In genomic region chr1:153670859-153671622, GRCh38 we compare ENCODE assay signal across 8 cellular contexts. TPM values are rescaled to one million over a fixed set of nuclear protein-coding genes. Genes with fewer than 3 reads are reported as not detected.
DNase-seq lines count a peak whose midpoint lies in the region; ATAC-seq, FAIRE-seq and TF ChIP-seq lines count a peak whose summit lies in the region.

ILF2 (minus strand) TSS chr1:153670993; CDS start chr1:153670922, 71 bp downstream.

- H3K27me3 Mint-ChIP-seq in Calu3 (ENCODE audit: unreplicated experiment): no peaks in the 10 kb centered on the region
- H3K27me3 Mint-ChIP-seq in activated CD8-positive, alpha-beta memory T cell treated with anti-CD3 and anti-CD28 coated beads, Interleukin-2, amount 10 ng/mL, durations not matched to agents 7 days and 5 days: no peaks in the 10 kb centered on the region

- H3K36me3 Mint-ChIP-seq in Calu3 (ENCODE audit: insufficient read depth, unreplicated experiment): peaks cover 7% of the 10 kb centered on the region
- H3K36me3 Mint-ChIP-seq in activated CD8-positive, alpha-beta memory T cell treated with anti-CD3 and anti-CD28 coated beads, Interleukin-2, amount 10 ng/mL, durations not matched to agents 7 days and 5 days: peaks cover 39% of the 10 kb centered on the region

- no peak within 1 kb of the TSS for H3K27ac Mint-ChIP-seq in Calu3 (ENCODE audit: unreplicated experiment)
- H3K27ac Mint-ChIP-seq in activated CD8-positive, alpha-beta memory T cell treated with anti-CD3 and anti-CD28 coated beads, Interleukin-2, amount 10 ng/mL, durations not matched to agents 7 days and 5 days: no peak within 1 kb of the TSS

- WGBS in mesodermal cell (ENCODE audit: insufficient coverage in 2 of 2), 2 experiments: 0 to 1% methylated on average over 28 to 33 of the region's 35 CpGs

- peaks cover 11% of the 10 kb centered on the region for H3K4me1 Mint-ChIP-seq in Calu3 (ENCODE audit: low read depth, unreplicated experiment)
- H3K4me1 Mint-ChIP-seq in activated CD8-positive, alpha-beta memory T cell treated with anti-CD3 and anti-CD28 coated beads, Interleukin-2, amount 10 ng/mL, durations not matched to agents 7 days and 5 days: peaks cover 34% of the 10 kb centered on the region

- H3K9me3 Mint-ChIP-seq in Calu3 (ENCODE audit: low read depth, unreplicated experiment): no peaks in the 10 kb centered on the region
- no peaks in the 10 kb centered on the region for H3K9me3 Mint-ChIP-seq in activated CD8-positive, alpha-beta memory T cell treated with anti-CD3 and anti-CD28 coated beads, Interleukin-2, amount 10 ng/mL, durations not matched to agents 7 days and 5 days (ENCODE audit: low read depth)

- H3K9me3 ChIP-seq in mesodermal cell (ENCODE audit: control insufficient read depth, low read length): no peaks in the 10 kb centered on the region

- peak; percentile 99 for FAIRE-seq in endometrium (lab: Jason Lieb, UNC)

- peak; percentile 94 for ATAC-seq in GM21381 (IDR thresholded peaks at IDR 0.05; ENCODE audit: unreplicated experiment)
- ATAC-seq in activated CD8-positive, alpha-beta memory T cell treated with anti-CD3 and anti-CD28 coated beads, Interleukin-2, amount 10 ng/mL, durations not matched to agents 7 days and 5 days: peak; percentile 91

- peak; percentile 24 for TF ChIP-seq CTCF in Calu3 (IDR thresholded peaks at IDR 0.05; ENCODE audit: unreplicated experiment)

- H3K4me3 ChIP-seq in mesodermal cell (ENCODE audit: extremely low read depth, insufficient read depth, low read length, poor library complexity, severe bottlenecking): peak within 1 kb of the TSS; percentile 100

- H3K27ac ChIP-seq in mesodermal cell (ENCODE audit: low read depth, low read length, severe bottlenecking): peak within 1 kb of the TSS; percentile 86

- TSS peak; percentile 99 for BruUV-seq in Calu3 (replicated peaks; lab: Mats Ljungman, UMichigan)

- no peak within 1 kb of the TSS for H3K4me3 Mint-ChIP-seq in Calu3 (ENCODE audit: low read depth, unreplicated experiment)
- H3K4me3 Mint-ChIP-seq in activated CD8-positive, alpha-beta memory T cell treated with anti-CD3 and anti-CD28 coated beads, Interleukin-2, amount 10 ng/mL, durations not matched to agents 7 days and 5 days: no peak within 1 kb of the TSS

- DNase-seq in Calu3 (peak; percentile 98), HUDEP-2 (lab: John Stamatoyannopoulos, UW; ENCODE audit: unreplicated experiment in 76 of 76) (peak in 75 of 76 experiments; percentile 73 to 99 (median 95)), NOMO-1 treated with dmso at 0.1 percent for 144 hours (lab: John Stamatoyannopoulos, UW; ENCODE audit: unreplicated experiment) (peak; percentile 98)
- peak; percentile 99 for DNase-seq in activated CD8-positive, alpha-beta memory T cell treated with anti-CD3 and anti-CD28 coated beads, Interleukin-2, amount 10 ng/mL, durations not matched to agents 7 days and 5 days
- DNase-seq in stimulated activated CD8-positive, alpha-beta memory T cell treated with anti-CD3 and anti-CD28 coated beads, Interleukin-15, amount 100 ng/mL, for 4 hours (ENCODE audit: low read depth in 2 of 2): peak; percentile 91 to 97

- CTCF ChIA-PET in Calu3 (lab: Charles Lee): interaction anchor here (0.7 to 1.8 kb wide), 7 partner anchors 37 to 320 kb away, joined by 3 to 9 read pairs (median 3); partner anchors contain the start of genes INTS3, RPS27 and SLC27A3
- CTCF ChIA-PET in activated CD8-positive, alpha-beta memory T cell treated with anti-CD3 and anti-CD28 coated beads, Interleukin-2, amount 10 ng/mL, durations not matched to agents 7 days and 5 days (lab: Charles Lee): interaction anchor here (1.0 to 3.5 kb wide), 11 partner anchors 10 to 320 kb away, joined by 3 to 13 read pairs (median 7); partner anchors contain the start of genes CHTOP, RAB13, RPS27 and SLC27A3

- H3K4me1 ChIP-seq in mesodermal cell (ENCODE audit: control insufficient read depth, insufficient read depth, low read length, poor library complexity, severe bottlenecking): peaks cover 10% of the 10 kb centered on the region

- intact Hi-C loops in Calu3 (cut with micrococcal nuclease; ENCODE audit: unreplicated experiment): loop anchor here (5.0 kb wide), 2 partner anchors 99 to 159 kb away; no protein-coding TSS in a partner anchor

- H3K36me3 ChIP-seq in mesodermal cell (ENCODE audit: control insufficient read depth, insufficient read depth, low read length): peaks cover 41% of the 10 kb centered on the region

RNA-seq across cellular contexts. Expression of gene ILF2, which starts in this region (rescaled TPM):
- 253 and 292 TPM in 2 replicates for total RNA-seq in Calu3 (2022)
- total RNA-seq in activated CD8-positive, alpha-beta memory T cell treated with anti-CD3 and anti-CD28 coated beads, Interleukin-2, amount 10 ng/mL, durations not matched to agents 7 days and 5 days: 100 to 1,000 TPM; 193 to 260 TPM
- polyA plus RNA-seq in mesodermal cell (2013, experiment 1 of 2): 369 TPM
- 367 TPM for polyA plus RNA-seq in mesodermal cell (2013, experiment 2 of 2)

Comparison
In these comparisons a context has a peak if more than half of its experiments do, and no peak if none do; other contexts are left out.
1. Peak in every context shown above with its lines: DNase-seq, ATAC-seq, H3K4me3 ChIP-seq and H3K27ac ChIP-seq.